Comparison of ENCODE assay signal across 30 cellular contexts in the genomic region with DNA sequence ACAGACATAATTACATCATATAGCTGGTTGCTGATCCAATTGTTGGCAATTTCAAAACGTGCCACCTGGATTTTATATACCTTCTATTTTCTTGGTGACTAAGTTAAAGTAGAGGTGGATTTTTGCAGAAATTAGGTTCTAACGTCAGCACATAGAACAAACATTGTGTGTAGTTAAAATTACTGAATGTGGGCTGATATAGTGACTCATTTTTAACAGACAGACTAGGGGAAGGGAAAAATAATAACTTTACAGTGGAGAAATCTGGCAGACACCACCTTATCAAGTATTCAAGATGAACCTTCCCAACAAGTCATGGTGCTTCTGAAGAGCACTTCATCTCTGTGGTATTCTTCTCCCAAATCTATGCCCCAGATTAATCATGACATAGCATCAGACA.
"Had no signal": no experiment of that assay in that cellular context is flagged by ENCODE, and none has a peak within 500 bp of the region (broad histone marks: within the 10 kb centered on the region; RNA-seq: fewer than 3 reads in every experiment).

No MANE protein-coding gene starts in this region.

- H3K4me1 ChIP-seq: foreskin keratinocyte, pancreas, right lobe of liver, transverse colon, upper lobe of right lung, vagina had no signal

- H3K27ac Mint-ChIP-seq: endodermal cell; memory B cell; mesothelial cell of epicardium; naive B cell; natural killer cell treated with Interleukin-12 subunit alpha and Interleukin-12 subunit beta and Interleukin-15 and Interleukin-18, amount 100 ng/mL, for 72 hours; stimulated activated naive B cell treated with anti-CD40 and anti-IgM and Interleukin-4, amounts not matched to agents 10 μg/mL and 1 μg/mL and 100 μg/mL, for 72 hours; stimulated activated naive CD8-positive, alpha-beta T cell treated with anti-CD3 and anti-CD28 coated beads, Interleukin-15, Interleukin-2, amounts not matched to agents 100 ng/mL and 50 ng/mL, for 24 hours had no signal

- H3K4me2 ChIP-seq: hepatocyte had no signal

- H3K36me3 Mint-ChIP-seq: memory B cell; naive B cell; natural killer cell treated with Interleukin-12 subunit alpha and Interleukin-12 subunit beta and Interleukin-15 and Interleukin-18, amount 100 ng/mL, for 72 hours; stimulated activated naive B cell treated with anti-CD40 and anti-IgM and Interleukin-4, amounts not matched to agents 10 μg/mL and 1 μg/mL and 100 μg/mL, for 72 hours had no signal

- H3K9me3 Mint-ChIP-seq: endodermal cell; memory B cell; neural crest cell; stimulated activated naive CD8-positive, alpha-beta T cell treated with anti-CD3 and anti-CD28 coated beads, Interleukin-15, Interleukin-2, amounts not matched to agents 100 ng/mL and 50 ng/mL, for 24 hours had no signal

- H3K4me3 ChIP-seq: coronary artery, esophagus muscularis mucosa, gastroesophageal sphincter, heart left ventricle, hepatocyte, lung, mucosa of descending colon, pancreas, right lobe of liver, transverse colon, upper lobe of right lung, vagina had no signal

- ATAC-seq: foreskin keratinocyte; gastroesophageal sphincter; heart left ventricle; left lobe of liver; mucosa of descending colon; natural killer cell treated with Interleukin-12 subunit alpha and Interleukin-12 subunit beta and Interleukin-15 and Interleukin-18, amount 100 ng/mL, for 72 hours; pancreas; right lobe of liver; stimulated activated naive B cell treated with anti-CD40 and anti-IgM and Interleukin-4, amounts not matched to agents 10 μg/mL and 1 μg/mL and 100 μg/mL, for 72 hours had no signal

- DNase-seq: dermis blood vessel endothelial cell; effector CD4-positive, alpha-beta T cell; endodermal cell; foreskin keratinocyte; heart left ventricle; kidney; mucosa of descending colon; naive B cell; pancreas; right lobe of liver; small intestine; stimulated activated CD4-positive, alpha-beta T cell treated with anti-CD3 and anti-CD28 coated beads, Interleukin-15, amount 100 ng/mL, for 24 hours; stimulated activated CD4-positive, alpha-beta T cell treated with anti-CD3 and anti-CD28 coated beads, Interleukin-2, amount 100 ng/mL, for 48 hours; stimulated activated naive B cell treated with anti-CD40 and anti-IgM and Interleukin-4, amounts not matched to agents 10 μg/mL and 1 μg/mL and 100 μg/mL, for 72 hours; transverse colon; upper lobe of right lung had no signal

- H3K27ac ChIP-seq: coronary artery, esophagus muscularis mucosa, foreskin keratinocyte, gastroesophageal sphincter, heart left ventricle, hepatocyte, neutrophil, pancreas, right lobe of liver, transverse colon, upper lobe of right lung, vagina had no signal

- H3K9me3 ChIP-seq: esophagus muscularis mucosa, gastroesophageal sphincter, heart left ventricle, mucosa of descending colon, neutrophil, pancreas, right lobe of liver, transverse colon, upper lobe of right lung, vagina had no signal

- FAIRE-seq: endothelial cell of umbilical vein, kidney, pancreas, small intestine had no signal
